1 cellular context compared by ENCODE assay signal in the genomic region with DNA sequence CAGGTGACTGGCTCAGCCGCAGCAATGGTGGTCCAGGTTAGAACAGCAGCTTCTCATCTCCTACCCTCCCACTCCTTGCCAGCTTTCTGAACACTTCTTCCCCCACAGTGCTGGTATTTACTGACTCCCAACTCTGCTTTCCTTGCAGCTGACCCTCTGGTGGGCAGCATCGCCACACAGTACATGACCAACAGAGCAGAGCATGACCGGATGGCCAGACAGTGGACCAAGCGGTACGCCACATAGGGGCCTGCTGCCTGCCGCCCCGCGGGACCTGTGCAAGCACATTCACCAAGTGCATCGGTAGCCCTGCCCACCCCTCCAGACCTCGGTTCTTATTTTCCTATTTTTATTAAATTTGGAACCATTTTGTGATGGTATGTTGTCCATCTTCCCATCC.
TF ChIP-seq lines count a peak whose summit lies in the region.

No MANE protein-coding gene starts in this region.

TF ChIP-seq in GM23338, 12 proteins besides CTCF, POLR2A, EP300 and RAD21 (continued from another document):
- TF ChIP-seq JUNB (IDR thresholded peaks at IDR 0.05; ENCODE audit: unreplicated experiment): no peak
- TF ChIP-seq, protein P1, sequence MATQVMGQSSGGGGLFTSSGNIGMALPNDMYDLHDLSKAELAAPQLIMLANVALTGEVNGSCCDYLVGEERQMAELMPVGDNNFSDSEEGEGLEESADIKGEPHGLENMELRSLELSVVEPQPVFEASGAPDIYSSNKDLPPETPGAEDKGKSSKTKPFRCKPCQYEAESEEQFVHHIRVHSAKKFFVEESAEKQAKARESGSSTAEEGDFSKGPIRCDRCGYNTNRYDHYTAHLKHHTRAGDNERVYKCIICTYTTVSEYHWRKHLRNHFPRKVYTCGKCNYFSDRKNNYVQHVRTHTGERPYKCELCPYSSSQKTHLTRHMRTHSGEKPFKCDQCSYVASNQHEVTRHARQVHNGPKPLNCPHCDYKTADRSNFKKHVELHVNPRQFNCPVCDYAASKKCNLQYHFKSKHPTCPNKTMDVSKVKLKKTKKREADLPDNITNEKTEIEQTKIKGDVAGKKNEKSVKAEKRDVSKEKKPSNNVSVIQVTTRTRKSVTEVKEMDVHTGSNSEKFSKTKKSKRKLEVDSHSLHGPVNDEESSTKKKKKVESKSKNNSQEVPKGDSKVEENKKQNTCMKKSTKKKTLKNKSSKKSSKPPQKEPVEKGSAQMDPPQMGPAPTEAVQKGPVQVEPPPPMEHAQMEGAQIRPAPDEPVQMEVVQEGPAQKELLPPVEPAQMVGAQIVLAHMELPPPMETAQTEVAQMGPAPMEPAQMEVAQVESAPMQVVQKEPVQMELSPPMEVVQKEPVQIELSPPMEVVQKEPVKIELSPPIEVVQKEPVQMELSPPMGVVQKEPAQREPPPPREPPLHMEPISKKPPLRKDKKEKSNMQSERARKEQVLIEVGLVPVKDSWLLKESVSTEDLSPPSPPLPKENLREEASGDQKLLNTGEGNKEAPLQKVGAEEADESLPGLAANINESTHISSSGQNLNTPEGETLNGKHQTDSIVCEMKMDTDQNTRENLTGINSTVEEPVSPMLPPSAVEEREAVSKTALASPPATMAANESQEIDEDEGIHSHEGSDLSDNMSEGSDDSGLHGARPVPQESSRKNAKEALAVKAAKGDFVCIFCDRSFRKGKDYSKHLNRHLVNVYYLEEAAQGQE (IDR thresholded peaks at IDR 0.05; ENCODE audit: unreplicated experiment): no peak
- TF ChIP-seq EZH2 (IDR thresholded peaks at IDR 0.05; ENCODE audit: low read depth, unreplicated experiment): no peak
- no peak for TF ChIP-seq CREB1 (CRISPR knock-in tag; IDR thresholded peaks at IDR 0.05; ENCODE audit: low read depth)
